Comparison of ENCODE assay signal across 21 cellular contexts in genomic region chr18:37539236-37539635, GRCh38. TPM values are rescaled to one million over a fixed set of nuclear protein-coding genes. Genes with fewer than 3 reads are reported as not detected.
DNase-seq lines count a peak whose midpoint lies in the region; ATAC-seq and TF ChIP-seq lines count a peak whose summit lies in the region.
"Had no signal": no experiment of that assay in that cellular context is flagged by ENCODE, and none has a peak within 500 bp of the region (broad histone marks: within the 10 kb centered on the region; RNA-seq: fewer than 3 reads in every experiment).

No MANE protein-coding gene starts in this region.

- no peaks in the 10 kb centered on the region for H3K9me2 ChIP-seq in hepatocyte (replicated peaks; ENCODE audit: insufficient read depth)
- H3K9me2 ChIP-seq in neural cell (ENCODE audit: insufficient read depth, low read length) = no peaks in the 10 kb centered on the region

- peaks cover 3% of the 10 kb centered on the region for H3F3A ChIP-seq in neural cell (ENCODE audit: insufficient read depth, low read length, poor library complexity, severe bottlenecking)

- no peak overlapping the region for H3K27ac Mint-ChIP-seq in nephron progenitor cell

- H3K79me2 ChIP-seq in hepatocyte (no peaks in the 10 kb centered on the region), neural cell (replicated peaks; ENCODE audit: insufficient read depth, low read length) (peaks cover 45% of the 10 kb centered on the region)

- 87% methylated on average over 4 of the region's 4 CpGs for WGBS in hepatocyte (ENCODE audit: low lambda C conversion rate, missing lambda C conversion rate)

- TF ChIP-seq CTCF in hepatocyte (IDR thresholded peaks at IDR 0.05; ENCODE audit: poor library complexity) = no peak
- TF ChIP-seq CTCF in neural cell (IDR thresholded peaks at IDR 0.05; ENCODE audit: poor library complexity, severe bottlenecking) = no peak
- no peak for TF ChIP-seq CTCF in nephron progenitor cell (IDR thresholded peaks at IDR 0.05)

- ATAC-seq in HG02981 (IDR thresholded peaks at IDR 0.05; ENCODE audit: unreplicated experiment) = no peak

- no peak for TF ChIP-seq RAD21 in neural cell (conservative IDR thresholded peaks at IDR 0.05)

- H3K4me2 ChIP-seq in hepatocyte = peak overlapping the region; percentile 51
- H3K4me2 ChIP-seq in neural cell (ENCODE audit: low read length) = no peak overlapping the region
- H3K4me2 ChIP-seq: KMS-11 had no signal

- peak; percentile 25 for DNase-seq in ELF-1 (ENCODE audit: low read depth, low spot score)
- no peak for DNase-seq in hepatocyte (ENCODE audit: low spot score)
- DNase-seq in nephron progenitor cell = no peak
- no peak for DNase-seq in stimulated activated CD4-positive, alpha-beta T cell treated with anti-CD3 and anti-CD28 coated beads, Interleukin-4, amount 100 ng/mL, for 24 hours
- DNase-seq in SIG-M5 treated with dmso at 0.1 percent for 504 hours (lab: John Stamatoyannopoulos, UW; ENCODE audit: unreplicated experiment) = no peak
- DNase-seq: CD8-positive, alpha-beta memory T cell; IMR-90; NCI-H1092 treated with DMSO at 0.1 percent for 48 hours; NCI-H1436 treated with DMSO at 0.1 percent for 48 hours; NCI-H1930; NCI-H510A; SJCRH30 had no signal

- no peak overlapping the region for H3K9ac ChIP-seq in HUES48 (ENCODE audit: low read depth, low read length)
- H3K9ac ChIP-seq in neural cell (ENCODE audit: low read length) = peak overlapping the region; percentile 53
- H3K9ac ChIP-seq: KMS-11 had no signal

- H3K36me3 ChIP-seq in HUES48 (ENCODE audit: control insufficient read depth, insufficient read depth, low read length) (no peaks in the 10 kb centered on the region), hepatocyte (replicated peaks; ENCODE audit: insufficient read depth, low read depth) (no peaks in the 10 kb centered on the region), neural cell (ENCODE audit: insufficient read depth, low read length) (no peaks in the 10 kb centered on the region)
- H3K36me3 ChIP-seq: SJCRH30 had no signal

- TF ChIP-seq EP300 in neural cell (conservative IDR thresholded peaks at IDR 0.05; ENCODE audit: poor library complexity, severe bottlenecking) = no peak

- no peak overlapping the region for H3K4me3 Mint-ChIP-seq in nephron progenitor cell
- H3K4me3 Mint-ChIP-seq: CD8-positive, alpha-beta memory T cell had no signal

- peaks cover 72% of the 10 kb centered on the region for H3K27me3 Mint-ChIP-seq in nephron progenitor cell (ENCODE audit: low read depth, poor library complexity)

- no peaks in the 10 kb centered on the region for H4K20me1 ChIP-seq in hepatocyte (ENCODE audit: insufficient read depth, poor library complexity, severe bottlenecking)
- H4K20me1 ChIP-seq in neural cell (ENCODE audit: insufficient read depth) = peaks cover 25% of the 10 kb centered on the region

- H2AFZ ChIP-seq in hepatocyte (no peak overlapping the region), neural cell (ENCODE audit: low read depth, low read length) (no peak overlapping the region)

- H3K9me3 ChIP-seq in HUES48 (ENCODE audit: control insufficient read depth, insufficient read depth, low read length) (no peaks in the 10 kb centered on the region), hepatocyte (ENCODE audit: low read depth) (no peaks in the 10 kb centered on the region), neural cell (ENCODE audit: low read length) (no peaks in the 10 kb centered on the region)
- H3K9me3 ChIP-seq: SJCRH30 had no signal

- no peaks in the 10 kb centered on the region for H3K36me3 Mint-ChIP-seq in nephron progenitor cell (ENCODE audit: low read depth)
- H3K36me3 Mint-ChIP-seq: CD8-positive, alpha-beta memory T cell had no signal

- H3K27ac ChIP-seq in HUES48 (ENCODE audit: low read depth, low read length) = no peak overlapping the region
- H3K27ac ChIP-seq in hepatocyte = no peak overlapping the region
- peak overlapping the region; percentile 58 for H3K27ac ChIP-seq in neural cell (ENCODE audit: low read length)
- H3K27ac ChIP-seq: C4-2B, KMS-11, RWPE1, SJCRH30 had no signal

- H3K4me3 ChIP-seq in HUES48 (ENCODE audit: low read depth, low read length) = peak overlapping the region; percentile 42; the same call in 1 of the 2 replicates
- no peak overlapping the region for H3K4me3 ChIP-seq in hepatocyte
- H3K4me3 ChIP-seq in neural cell (ENCODE audit: low read length) = peak overlapping the region; percentile 55
- H3K4me3 ChIP-seq: SJCRH30 had no signal

- no peaks in the 10 kb centered on the region for H3K9me3 Mint-ChIP-seq in nephron progenitor cell

- H3K27me3 ChIP-seq in HUES48 (ENCODE audit: control insufficient read depth, insufficient read depth, low read length) (peaks cover 25% of the 10 kb centered on the region), hepatocyte (peaks cover 36% of the 10 kb centered on the region), neural cell (ENCODE audit: insufficient read depth, low read depth, low read length) (no peaks in the 10 kb centered on the region)
- H3K27me3 ChIP-seq: SJCRH30 had no signal

- H3K4me1 Mint-ChIP-seq in nephron progenitor cell = peaks cover 30% of the 10 kb centered on the region

- H3K4me1 ChIP-seq in HUES48 (ENCODE audit: control insufficient read depth, insufficient read depth, low read length) (peaks cover 19% of the 10 kb centered on the region), hepatocyte (ENCODE audit: insufficient read depth) (no peaks in the 10 kb centered on the region)
- H3K4me1 ChIP-seq: SJCRH30 had no signal

TF ChIP-seq in neural cell, 6 proteins besides CTCF, POLR2A, EP300 and RAD21:
- TF ChIP-seq TAF1 (IDR thresholded peaks at IDR 0.05; ENCODE audit: low read depth) (no peak), POLR2AphosphoS5 (IDR thresholded peaks at IDR 0.05) (no peak), REST (IDR thresholded peaks at IDR 0.05; ENCODE audit: borderline replicate concordance) (no peak), SMC3 (conservative IDR thresholded peaks at IDR 0.05; ENCODE audit: poor library complexity) (no peak), MXI1 (conservative IDR thresholded peaks at IDR 0.05; ENCODE audit: poor library complexity, severe bottlenecking) (no peak), EZH2 (IDR thresholded peaks at IDR 0.05; ENCODE audit: borderline replicate concordance, insufficient read depth, low read length, poor library complexity, severe bottlenecking) (no peak)
TF ChIP-seq in neural cell: peak in this region for 0.

RNA-seq across cellular contexts. Expression of gene CELF4, which starts 26.4 kb away (rescaled TPM):
- 1.3 and 3.2 TPM in 2 replicates for total RNA-seq in hepatocyte
- polyA plus RNA-seq in hepatocyte (2.4 and 2.9 TPM in 2 replicates), neural cell (191 and 206 TPM in 2 replicates)
- polyA minus RNA-seq in neural cell = 171 and 217 TPM in 2 replicates
- total RNA-seq: A172; CD8-positive, alpha-beta memory T cell; HT1080; IMR-90; SJCRH30 had no signal
- polyA plus RNA-seq: AG04450; CD8-positive, alpha-beta memory T cell; IMR-90 had no signal

Comparison
In these comparisons a context has a peak if more than half of its experiments do, and no peak if none do; other contexts are left out.
1. RNA of gene CELF4, which starts 26.4 kb away (polyA plus RNA-seq): 191 to 206 TPM in neural cell; 2.4 to 2.9 TPM in hepatocyte; every median in the first group is over 10 times any median in the second.